19 cellular contexts compared by ENCODE assay signal in the genomic region with DNA sequence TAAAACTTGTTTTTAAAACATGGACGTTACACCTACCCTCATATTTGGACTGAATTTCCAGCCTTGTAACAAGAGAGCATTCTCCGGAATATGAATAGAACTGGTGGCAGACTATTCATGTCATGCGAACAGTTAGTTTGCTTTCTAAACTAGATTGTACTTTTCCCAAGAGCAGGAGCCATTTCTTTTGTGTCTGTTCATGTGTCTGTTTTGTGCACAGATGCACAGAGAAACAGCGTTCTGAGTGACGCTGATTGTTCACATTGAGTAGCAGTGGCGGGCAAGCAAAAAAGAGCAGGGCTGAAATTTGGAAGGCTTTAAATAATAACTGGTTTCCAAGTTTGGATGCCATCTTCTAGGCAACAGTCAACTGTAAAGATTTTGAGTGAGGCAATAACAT.
A peak's percentile ranks its signal among the peaks of the same experiment; 100 is the strongest.
DNase-seq lines count a peak whose midpoint lies in the region; ATAC-seq and TF ChIP-seq lines count a peak whose summit lies in the region.
"Had no signal": no experiment of that assay in that cellular context is flagged by ENCODE, and none has a peak within 500 bp of the region (broad histone marks: within the 10 kb centered on the region; RNA-seq: fewer than 3 reads in every experiment).

No MANE protein-coding gene starts in this region.

- H3K4me1 ChIP-seq in neuron (ENCODE audit: insufficient read depth, low read length): peaks cover 14% of the 10 kb centered on the region

- H3K36me3 Mint-ChIP-seq in glutamatergic neuron (ENCODE audit: unreplicated experiment): no peaks in the 10 kb centered on the region
- H3K36me3 Mint-ChIP-seq in activated T-helper 2 cell treated with anti-CD3 and anti-CD28 coated beads, Interferon-gamma antibody, Interleukin-2, Interleukin-4, amounts not matched to agents 10 μg/mL and 5 μg/mL and 100 μg/mL, durations not matched to agents 14 hours and 24 hours and 36 hours (ENCODE audit: low read depth): no peaks in the 10 kb centered on the region
- H3K36me3 Mint-ChIP-seq in activated naive CD4-positive, alpha-beta T cell treated with anti-CD3 and anti-CD28 coated beads for 36 hours (ENCODE audit: low read depth): no peaks in the 10 kb centered on the region
- H3K36me3 Mint-ChIP-seq: IgD-negative memory B cell had no signal

- TF ChIP-seq CTCF in glutamatergic neuron (IDR thresholded peaks at IDR 0.05; ENCODE audit: partially characterized antibody, unreplicated experiment): no peak

- H3K4me3 ChIP-seq in neuron (ENCODE audit: low read length): no peak overlapping the region

- peak overlapping the region; percentile 75 for H2AFZ ChIP-seq in neuron (ENCODE audit: low read depth, low read length)

- no peak for ATAC-seq in GM21515 (IDR thresholded peaks at IDR 0.05; ENCODE audit: unreplicated experiment)

- H3K4me1 Mint-ChIP-seq in glutamatergic neuron (ENCODE audit: low read depth, unreplicated experiment): peaks cover 38% of the 10 kb centered on the region
- H3K4me1 Mint-ChIP-seq in activated T-helper 2 cell treated with anti-CD3 and anti-CD28 coated beads, Interferon-gamma antibody, Interleukin-2, Interleukin-4, amounts not matched to agents 10 μg/mL and 5 μg/mL and 100 μg/mL, durations not matched to agents 14 hours and 24 hours and 36 hours (ENCODE audit: low read depth): no peaks in the 10 kb centered on the region
- no peaks in the 10 kb centered on the region for H3K4me1 Mint-ChIP-seq in activated naive CD4-positive, alpha-beta T cell treated with anti-CD3 and anti-CD28 coated beads for 36 hours (ENCODE audit: low read depth)
- H3K4me1 Mint-ChIP-seq: CD8-positive, alpha-beta memory T cell; IgD-negative memory B cell had no signal

- peaks cover 8% of the 10 kb centered on the region for H3K9me3 Mint-ChIP-seq in glutamatergic neuron (ENCODE audit: unreplicated experiment)
- H3K9me3 Mint-ChIP-seq in activated T-helper 2 cell treated with anti-CD3 and anti-CD28 coated beads, Interferon-gamma antibody, Interleukin-2, Interleukin-4, amounts not matched to agents 10 μg/mL and 5 μg/mL and 100 μg/mL, durations not matched to agents 14 hours and 24 hours and 36 hours: peaks cover 11% of the 10 kb centered on the region
- H3K9me3 Mint-ChIP-seq in activated naive CD4-positive, alpha-beta T cell treated with anti-CD3 and anti-CD28 coated beads for 36 hours: peaks cover 5% of the 10 kb centered on the region

- H3K27me3 ChIP-seq in neuron (ENCODE audit: insufficient read depth, low read length): no peaks in the 10 kb centered on the region

- no peaks in the 10 kb centered on the region for H3K27me3 Mint-ChIP-seq in glutamatergic neuron (ENCODE audit: unreplicated experiment)
- no peaks in the 10 kb centered on the region for H3K27me3 Mint-ChIP-seq in activated T-helper 2 cell treated with anti-CD3 and anti-CD28 coated beads, Interferon-gamma antibody, Interleukin-2, Interleukin-4, amounts not matched to agents 10 μg/mL and 5 μg/mL and 100 μg/mL, durations not matched to agents 14 hours and 24 hours and 36 hours (ENCODE audit: low read depth)
- no peaks in the 10 kb centered on the region for H3K27me3 Mint-ChIP-seq in activated naive CD4-positive, alpha-beta T cell treated with anti-CD3 and anti-CD28 coated beads for 36 hours (ENCODE audit: low read depth)
- H3K27me3 Mint-ChIP-seq: CD8-positive, alpha-beta memory T cell; IgD-negative memory B cell had no signal

- H3K4me3 Mint-ChIP-seq in glutamatergic neuron (ENCODE audit: unreplicated experiment): peak overlapping the region; percentile 1
- H3K4me3 Mint-ChIP-seq in activated T-helper 2 cell treated with anti-CD3 and anti-CD28 coated beads, Interferon-gamma antibody, Interleukin-2, Interleukin-4, amounts not matched to agents 10 μg/mL and 5 μg/mL and 100 μg/mL, durations not matched to agents 14 hours and 24 hours and 36 hours (ENCODE audit: low read depth): no peak overlapping the region
- no peak overlapping the region for H3K4me3 Mint-ChIP-seq in activated naive CD4-positive, alpha-beta T cell treated with anti-CD3 and anti-CD28 coated beads for 36 hours
- H3K4me3 Mint-ChIP-seq: CD8-positive, alpha-beta memory T cell; IgD-negative memory B cell had no signal

- peak overlapping the region; percentile 81 for H3K27ac Mint-ChIP-seq in glutamatergic neuron (ENCODE audit: unreplicated experiment)
- no peak overlapping the region for H3K27ac Mint-ChIP-seq in activated T-helper 2 cell treated with anti-CD3 and anti-CD28 coated beads, Interferon-gamma antibody, Interleukin-2, Interleukin-4, amounts not matched to agents 10 μg/mL and 5 μg/mL and 100 μg/mL, durations not matched to agents 14 hours and 24 hours and 36 hours
- no peak overlapping the region for H3K27ac Mint-ChIP-seq in activated naive CD4-positive, alpha-beta T cell treated with anti-CD3 and anti-CD28 coated beads for 36 hours
- H3K27ac Mint-ChIP-seq: CD8-positive, alpha-beta memory T cell; IgD-negative memory B cell had no signal

- CTCF ChIA-PET in activated naive CD4-positive, alpha-beta T cell treated with anti-CD3 and anti-CD28 coated beads for 36 hours (lab: Charles Lee): no interaction called here

- H3K36me3 ChIP-seq in neuron (ENCODE audit: insufficient read depth, low read length): no peaks in the 10 kb centered on the region

- intact Hi-C loops in activated T-helper 2 cell treated with anti-CD3 and anti-CD28 coated beads, Interferon-gamma antibody, Interleukin-2, Interleukin-4, amounts not matched to agents 10 μg/mL and 5 μg/mL and 100 μg/mL, durations not matched to agents 14 hours and 24 hours and 36 hours (cut with micrococcal nuclease): no loop called here
- intact Hi-C loops in activated naive CD4-positive, alpha-beta T cell treated with anti-CD3 and anti-CD28 coated beads for 36 hours (cut with micrococcal nuclease): no loop called here

- DNase-seq in NCI-H2107 treated with DMSO at 0.1 percent for 48 hours (lab: John Stamatoyannopoulos, UW; ENCODE audit: unreplicated experiment) (peak; percentile 45), NCI-H2107 (lab: John Stamatoyannopoulos, UW) (no peak), glutamatergic neuron (no peak), DMS114 treated with DMSO at 0.1 percent for 48 hours (lab: John Stamatoyannopoulos, UW; ENCODE audit: unreplicated experiment) (no peak)
- no peak for DNase-seq in activated T-helper 2 cell treated with anti-CD3 and anti-CD28 coated beads, Interferon-gamma antibody, Interleukin-2, Interleukin-4, amounts not matched to agents 10 μg/mL and 5 μg/mL and 100 μg/mL, durations not matched to agents 14 hours and 24 hours and 36 hours (ENCODE audit: low spot score)
- no peak for DNase-seq in activated naive CD4-positive, alpha-beta T cell treated with anti-CD3 and anti-CD28 coated beads for 36 hours
- DNase-seq: CD8-positive, alpha-beta memory T cell; DMS53; GDM1; MV-4-11; NCI-H1105 treated with DMSO at 0.1 percent for 48 hours; NCI-H2029 treated with DMSO at 0.1 percent for 48 hours; NCI-H748 treated with DMSO at 0.1 percent for 48 hours; NK-92 treated with Interleukin-12 subunit alpha and Interleukin-12 subunit beta, amount 100 ng/mL, for 24 hours; SIG-M5; SK-N-SH had no signal

- H3K9me3 ChIP-seq in neuron (ENCODE audit: low read length): no peaks in the 10 kb centered on the region
- H3K9me3 ChIP-seq: SK-N-SH had no signal
